Comparison of ENCODE assay signal across 20 cellular contexts in the genomic region with DNA sequence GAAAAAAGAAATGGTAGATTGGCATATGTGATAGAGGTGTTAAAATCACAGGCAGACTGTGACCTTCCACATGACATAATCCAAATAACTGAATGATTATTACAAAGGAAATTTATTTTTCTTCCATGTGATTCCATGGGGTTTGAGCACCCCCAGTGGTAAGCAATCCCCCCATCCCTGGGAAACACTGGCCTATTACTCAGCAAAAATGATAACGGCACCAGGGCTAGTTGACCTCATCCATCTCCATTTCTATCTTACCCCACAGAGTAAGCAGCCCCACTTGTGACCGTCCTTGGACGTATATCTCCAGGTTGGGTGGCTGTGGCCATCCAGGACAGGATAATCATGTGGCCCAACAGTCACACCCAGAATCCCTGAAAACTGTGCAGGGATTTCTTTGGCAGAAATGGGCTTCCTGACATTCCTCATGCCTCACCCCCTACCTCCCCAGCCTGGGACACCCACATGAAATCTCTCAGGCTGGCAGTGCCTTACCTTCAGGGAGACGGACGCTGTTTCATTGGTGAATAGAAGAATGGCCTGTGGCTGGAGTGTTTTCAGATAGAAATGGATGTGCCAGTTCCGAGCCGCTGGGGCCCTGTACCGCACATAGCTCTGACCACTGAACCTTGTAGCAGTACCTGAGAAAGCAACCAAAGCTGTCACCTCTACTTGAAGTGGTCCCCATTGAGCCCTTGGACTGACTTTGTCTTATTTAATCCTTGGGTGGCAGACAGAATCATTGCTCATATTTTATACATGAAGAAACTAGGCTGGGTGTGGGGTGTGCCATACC.
A peak's percentile ranks its signal among the peaks of the same experiment; 100 is the strongest.
DNase-seq lines count a peak whose midpoint lies in the region; ATAC-seq, FAIRE-seq and TF ChIP-seq lines count a peak whose summit lies in the region.
"Had no signal": no experiment of that assay in that cellular context is flagged by ENCODE, and none has a peak within 500 bp of the region (broad histone marks: within the 10 kb centered on the region; RNA-seq: fewer than 3 reads in every experiment).

No MANE protein-coding gene starts in this region.

- H4K91ac ChIP-seq in H1 (replicated peaks; ENCODE audit: insufficient read length, low read length): no peak overlapping the region

- H3K18ac ChIP-seq in H1 (ENCODE audit: extremely low read depth, low read length): no peak overlapping the region

- H3K27me3 Mint-ChIP-seq in GM23338 (ENCODE audit: insufficient read depth, low read depth, poor library complexity): no peaks in the 10 kb centered on the region
- H3K27me3 Mint-ChIP-seq: B cell; CD4-positive, CD25-positive, alpha-beta regulatory T cell had no signal

- no peaks in the 10 kb centered on the region for H3K36me3 Mint-ChIP-seq in GM23338 (ENCODE audit: low read depth)
- no peaks in the 10 kb centered on the region for H3K36me3 Mint-ChIP-seq in stimulated activated effector memory CD8-positive, alpha-beta T cell treated with anti-CD3 and anti-CD28 coated beads, Interleukin-12 subunit alpha, Interleukin-12 subunit beta, amount 100 ng/mL, for 72 hours
- H3K36me3 Mint-ChIP-seq: CD4-positive, CD25-positive, alpha-beta regulatory T cell; CD8-positive, alpha-beta T cell had no signal

- no peak overlapping the region for H3K9ac ChIP-seq in H1 (replicated peaks in 1 of 4; ENCODE audit: extremely low read depth in 1 of 4, low read depth in 3 of 4, low read length in 3 of 4)
- H3K9ac ChIP-seq: BLaER1 had no signal

- no peak for TF ChIP-seq EP300 in H1 (IDR thresholded peaks at IDR 0.05; ENCODE audit: borderline replicate concordance in 1 of 2, low read depth in 2 of 2, low read length in 2 of 2)

- 0 out of 2 replicates have a peak, but pooled peaks cover 5% of the 10 kb centered on the region for H3K9me2 ChIP-seq in GM23338 (ENCODE audit: insufficient read depth)

- H2BK120ac ChIP-seq in H1 (replicated peaks; ENCODE audit: low read depth, low read length): no peak overlapping the region

- H3K79me1 ChIP-seq in H1 (ENCODE audit: low read depth, low read length): no peaks in the 10 kb centered on the region

- FAIRE-seq in H1 (lab: Jason Lieb, UNC): no peak
- FAIRE-seq: A204.1, G401.6, GM12892 had no signal

- WGBS in H1 (ENCODE audit: extremely low coverage in 1 of 2, insufficient coverage in 1 of 2, insufficient read length in 1 of 2, insufficient replicate concordance in 2 of 2, low coverage in 1 of 2, low lambda C conversion rate in 2 of 2, missing lambda C conversion rate in 1 of 2), 2 experiments: 87% methylated on average over 8 of the region's 8 CpGs; no CpG with 5 or more reads in 1 of the 2 experiments

- no peak for TF ChIP-seq RAD21 in H1 (IDR thresholded peaks at IDR 0.05 in 1 of 2, conservative IDR thresholded peaks at IDR 0.05 in 1 of 2; ENCODE audit: low read depth in 2 of 2, low read length in 2 of 2)

- no peak overlapping the region for H2BK5ac ChIP-seq in H1 (ENCODE audit: low read depth, low read length)

- no peaks in the 10 kb centered on the region for H3K36me3 ChIP-seq in GM23338 (ENCODE audit: insufficient read depth)
- H3K36me3 ChIP-seq in H1 (ENCODE audit: control insufficient read depth in 2 of 4, insufficient read depth in 4 of 4, low read length in 3 of 4): no peaks in the 10 kb centered on the region
- H3K36me3 ChIP-seq: BLaER1 had no signal

- H3K9me3 Mint-ChIP-seq in GM23338: no peaks in the 10 kb centered on the region
- no peaks in the 10 kb centered on the region for H3K9me3 Mint-ChIP-seq in stimulated activated effector memory CD8-positive, alpha-beta T cell treated with anti-CD3 and anti-CD28 coated beads, Interleukin-12 subunit alpha, Interleukin-12 subunit beta, amount 100 ng/mL, for 72 hours
- H3K9me3 Mint-ChIP-seq: CD4-positive, CD25-positive, alpha-beta regulatory T cell; CD8-positive, alpha-beta T cell; H9 had no signal

- H2AFZ ChIP-seq in GM23338: peak overlapping the region; percentile 38; the same call in 1 of the 2 replicates
- H2AFZ ChIP-seq in H1 (ENCODE audit: low read length): no peak overlapping the region

- H3K27ac ChIP-seq in GM23338 (ENCODE audit: low read depth) (no peak overlapping the region), RWPE1 (peak overlapping the region; percentile 33), H1 (ENCODE audit: low read depth, low read length) (no peak overlapping the region)
- H3K27ac ChIP-seq: 22Rv1, BLaER1, C4-2B had no signal

- H3K4ac ChIP-seq in H1 (replicated peaks; ENCODE audit: insufficient read length, low read depth, low read length): peak overlapping the region; percentile 54

- no peak overlapping the region for H4K8ac ChIP-seq in H1 (ENCODE audit: extremely low read depth, insufficient read depth, low read length)

- no peak overlapping the region for H3K4me2 ChIP-seq in GM23338
- no peak overlapping the region for H3K4me2 ChIP-seq in H1 (ENCODE audit: insufficient read depth in 1 of 2, low read depth in 2 of 2, low read length in 2 of 2)
- H3K4me2 ChIP-seq: BLaER1 had no signal

- no peaks in the 10 kb centered on the region for H3F3A ChIP-seq in GM23338 (replicated peaks; ENCODE audit: low read depth)

- H3K23me2 ChIP-seq in H1 (ENCODE audit: low read depth, low read length): no peaks in the 10 kb centered on the region

- CTCF ChIA-PET in RWPE1 (lab: Yijun Ruan, JAX) (interaction anchor here (0.8 to 1.5 kb wide), 2 partner anchors 123 to 135 kb away, joined by 3 to 4 read pairs; no protein-coding TSS in a partner anchor), H1 (lab: Charles Lee; ENCODE audit: partially characterized antibody) (interaction anchor here (1.1 to 1.5 kb wide), 3 partner anchors 135 to 234 kb away, joined by 3 to 6 read pairs (median 4); no protein-coding TSS in a partner anchor)

- H3K4me3 ChIP-seq in GM23338 (no peak overlapping the region), H1 (ENCODE audit: extremely low read depth in 1 of 4, insufficient read depth in 2 of 4, low read depth in 3 of 4, low read length in 4 of 4) (no peak overlapping the region)
- H3K4me3 ChIP-seq: BLaER1 had no signal

- 0 out of 4 replicates have a peak, but pooled peaks have one; percentile 2 to 14 for TF ChIP-seq CTCF in GM23338 (conservative IDR thresholded peaks at IDR 0.05; ENCODE audit: low read depth in 2 of 2)
- no peak for TF ChIP-seq CTCF in RWPE1 (conservative IDR thresholded peaks at IDR 0.05; ENCODE audit: low read depth)
- TF ChIP-seq CTCF in H1 (IDR thresholded peaks at IDR 0.05; ENCODE audit: control extremely low read depth in 1 of 3, insufficient read depth in 1 of 3, low read depth in 1 of 3, low read length in 3 of 3): no peak

- H3K56ac ChIP-seq in H1 (replicated peaks; ENCODE audit: insufficient read length, low read depth, low read length): no peak overlapping the region

- H4K5ac ChIP-seq in H1 (ENCODE audit: insufficient read length, low read depth, low read length): no peak overlapping the region

- no peak for TF ChIP-seq POLR2A in H1 (IDR thresholded peaks at IDR 0.05; ENCODE audit: control extremely low read depth in 1 of 2, low read depth in 2 of 2, low read length in 2 of 2)

- H3K4me3 Mint-ChIP-seq in GM23338: no peak overlapping the region
- H3K4me3 Mint-ChIP-seq in stimulated activated effector memory CD8-positive, alpha-beta T cell treated with anti-CD3 and anti-CD28 coated beads, Interleukin-12 subunit alpha, Interleukin-12 subunit beta, amount 100 ng/mL, for 72 hours: no peak overlapping the region
- H3K4me3 Mint-ChIP-seq: B cell; CD4-positive, CD25-positive, alpha-beta regulatory T cell; CD8-positive, alpha-beta T cell; H9 had no signal

- H2AK5ac ChIP-seq in H1 (ENCODE audit: low read depth, low read length): no peak overlapping the region

- H3K4me1 ChIP-seq in GM23338 (ENCODE audit: insufficient read depth) (no peaks in the 10 kb centered on the region), H1 (replicated peaks in 1 of 4; ENCODE audit: control insufficient read depth in 3 of 4, insufficient read depth in 4 of 4, low read length in 3 of 4) (no peaks in the 10 kb centered on the region)
- H3K4me1 ChIP-seq: Caco-2 had no signal

- H3K9me3 ChIP-seq in H1 (ENCODE audit: insufficient read depth in 2 of 2, low read depth in 1 of 2, low read length in 1 of 2): no peaks in the 10 kb centered on the region
- H3K9me3 ChIP-seq: BLaER1, Caco-2 had no signal

- no peaks in the 10 kb centered on the region for H3K27me3 ChIP-seq in GM23338 (ENCODE audit: insufficient read depth)
- H3K27me3 ChIP-seq in H1 (replicated peaks in 1 of 4; ENCODE audit: control insufficient read depth in 3 of 4, extremely low read depth in 1 of 4, insufficient read depth in 3 of 4, low read length in 3 of 4): no peaks in the 10 kb centered on the region; a peak in 1 of 7 replicates
- H3K27me3 ChIP-seq: BLaER1 had no signal

- H4K20me1 ChIP-seq in GM23338 (replicated peaks; ENCODE audit: insufficient read depth) (no peaks in the 10 kb centered on the region), H1 (replicated peaks in 1 of 2; ENCODE audit: control insufficient read depth in 1 of 2, insufficient read depth in 2 of 2, low read length in 2 of 2) (no peaks in the 10 kb centered on the region)
- H4K20me1 ChIP-seq: BLaER1 had no signal

- no peak overlapping the region for H3K14ac ChIP-seq in H1 (ENCODE audit: insufficient read length)

- POLR2A ChIA-PET in RWPE1 (lab: Yijun Ruan, JAX; ENCODE audit: low non-redundant PET): interaction anchor here (0.7 kb wide), 1 partner anchor 516 kb away, joined by 3 read pairs; no protein-coding TSS in a partner anchor
- POLR2A ChIA-PET in H1 (lab: Charles Lee; ENCODE audit: partially characterized antibody): no interaction called here

- H2BK20ac ChIP-seq in H1 (ENCODE audit: low read length): no peak overlapping the region

- no peak for ATAC-seq in GM23338
- no peak for ATAC-seq in stimulated activated effector memory CD8-positive, alpha-beta T cell treated with anti-CD3 and anti-CD28 coated beads, Interleukin-12 subunit alpha, Interleukin-12 subunit beta, amount 100 ng/mL, for 72 hours
- ATAC-seq: CD8-positive, alpha-beta T cell; HCT116 had no signal

- no peaks in the 10 kb centered on the region for H3K4me1 Mint-ChIP-seq in GM23338
- no peaks in the 10 kb centered on the region for H3K4me1 Mint-ChIP-seq in stimulated activated effector memory CD8-positive, alpha-beta T cell treated with anti-CD3 and anti-CD28 coated beads, Interleukin-12 subunit alpha, Interleukin-12 subunit beta, amount 100 ng/mL, for 72 hours
- H3K4me1 Mint-ChIP-seq: B cell; CD4-positive, CD25-positive, alpha-beta regulatory T cell had no signal

- H2BK12ac ChIP-seq in H1 (ENCODE audit: low read depth, low read length): 0 out of 2 replicates have a peak overlapping the region, but pooled peaks have one; percentile 14

- no peak overlapping the region for H3K23ac ChIP-seq in H1 (ENCODE audit: insufficient read length)

- DNase-seq in GM23338 (ENCODE audit: low spot score) (no peak), RWPE1 (ENCODE audit: low spot score) (no peak), H1 (ENCODE audit: low read depth in 1 of 2, low spot score in 2 of 2) (no peak), NCI-H1105 (lab: John Stamatoyannopoulos, UW) (no peak)
- DNase-seq in activated T-cell treated with anti-CD3 and anti-CD28 coated beads, Interleukin-2, amount 50 U/mL, for 1 hour: no peak
- no peak for DNase-seq in stimulated activated effector memory CD8-positive, alpha-beta T cell treated with anti-CD3 and anti-CD28 coated beads, Interleukin-12 subunit alpha, Interleukin-12 subunit beta, amount 100 ng/mL, for 72 hours (ENCODE audit: low spot score in 2 of 2)
- DNase-seq: Caco-2; CD4-positive, CD25-positive, alpha-beta regulatory T cell; CD8-positive, alpha-beta T cell; DMS153; DND-41; H9 had no signal

- H3K27ac Mint-ChIP-seq in GM23338: 0 out of 2 replicates have a peak overlapping the region, but pooled peaks have one; percentile 38
- H3K27ac Mint-ChIP-seq in stimulated activated effector memory CD8-positive, alpha-beta T cell treated with anti-CD3 and anti-CD28 coated beads, Interleukin-12 subunit alpha, Interleukin-12 subunit beta, amount 100 ng/mL, for 72 hours: no peak overlapping the region
- H3K27ac Mint-ChIP-seq: B cell; CD4-positive, CD25-positive, alpha-beta regulatory T cell; CD8-positive, alpha-beta T cell had no signal

- H2BK15ac ChIP-seq in H1 (ENCODE audit: low read length): no peak overlapping the region

- H3K79me2 ChIP-seq in GM23338 (replicated peaks; ENCODE audit: insufficient read depth) (no peaks in the 10 kb centered on the region), H1 (ENCODE audit: control insufficient read depth in 1 of 2, insufficient read depth in 2 of 2, low read length in 2 of 2) (no peaks in the 10 kb centered on the region)

Comparison
In these comparisons a context has a peak if more than half of its experiments do, and no peak if none do; other contexts are left out.
1. CTCF ChIP-seq: peak in GM23338 (2 of 2); none in RWPE1 (single experiment) and H1 (0 of 3).